ENCODE assay signal across 12 cellular contexts in genomic region chr7:67359900-67360299, GRCh38.
"Had no signal": no experiment of that assay in that cellular context is flagged by ENCODE, and none has a peak within 500 bp of the region (broad histone marks: within the 10 kb centered on the region; RNA-seq: fewer than 3 reads in every experiment).

No MANE protein-coding gene starts in this region.

- H3K4me1 ChIP-seq: testis had no signal

- H3K4me3 ChIP-seq: body of pancreas, esophagus muscularis mucosa, testis had no signal

- H3K27me3 Mint-ChIP-seq: activated B cell treated with CpG ODN at 0.5 μM for 24 hours; activated CD4-positive, alpha-beta T cell treated with anti-CD3 and anti-CD28 coated beads, Interleukin-2, amount 10 ng/mL, durations not matched to agents 7 days and 5 days; stimulated activated naive CD8-positive, alpha-beta T cell treated with anti-CD3 and anti-CD28 coated beads, Interleukin-15, amount 100 ng/mL, for 72 hours had no signal

- H3K36me3 ChIP-seq: esophagus muscularis mucosa had no signal

- H3K27me3 ChIP-seq: body of pancreas, esophagus muscularis mucosa, testis had no signal

- H3K4me1 Mint-ChIP-seq: activated B cell treated with CpG ODN at 0.5 μM for 24 hours; activated CD4-positive, alpha-beta T cell treated with anti-CD3 and anti-CD28 coated beads, Interleukin-2, amount 10 ng/mL, durations not matched to agents 7 days and 5 days; nephron; stimulated activated naive CD8-positive, alpha-beta T cell treated with anti-CD3 and anti-CD28 coated beads, Interleukin-15, amount 100 ng/mL, for 72 hours had no signal

- DNase-seq: activated B cell treated with CpG ODN at 0.5 μM for 24 hours; activated CD4-positive, alpha-beta T cell treated with anti-CD3 and anti-CD28 coated beads, Interleukin-2, amount 10 ng/mL, durations not matched to agents 7 days and 5 days; activated CD8-positive, alpha-beta memory T cell treated with anti-CD3 and anti-CD28 coated beads for 24 hours; activated naive CD4-positive, alpha-beta T cell treated with anti-CD3 and anti-CD28 coated beads, Interleukin-2, amount 50 U/mL, for 16 hours; stimulated activated CD4-positive, alpha-beta T cell treated with anti-CD3 and anti-CD28 coated beads, Interleukin-2, amount 100 ng/mL, for 48 hours; stimulated activated CD8-positive, alpha-beta memory T cell treated with anti-CD3 and anti-CD28 coated beads, Interleukin-4, amount 100 ng/mL, for 48 hours; stimulated activated naive CD8-positive, alpha-beta T cell treated with anti-CD3 and anti-CD28 coated beads, Interleukin-15, amount 100 ng/mL, for 72 hours; T1000; testis had no signal

- ATAC-seq: body of pancreas; stimulated activated naive CD8-positive, alpha-beta T cell treated with anti-CD3 and anti-CD28 coated beads, Interleukin-15, amount 100 ng/mL, for 72 hours had no signal

- H3K27ac ChIP-seq: body of pancreas, esophagus muscularis mucosa, testis had no signal

- H3K9me3 ChIP-seq: testis had no signal

- H3K27ac Mint-ChIP-seq: activated B cell treated with CpG ODN at 0.5 μM for 24 hours; activated CD4-positive, alpha-beta T cell treated with anti-CD3 and anti-CD28 coated beads, Interleukin-2, amount 10 ng/mL, durations not matched to agents 7 days and 5 days; nephron; stimulated activated naive CD8-positive, alpha-beta T cell treated with anti-CD3 and anti-CD28 coated beads, Interleukin-15, amount 100 ng/mL, for 72 hours had no signal

- H3K4me3 Mint-ChIP-seq: activated B cell treated with CpG ODN at 0.5 μM for 24 hours; activated CD4-positive, alpha-beta T cell treated with anti-CD3 and anti-CD28 coated beads, Interleukin-2, amount 10 ng/mL, durations not matched to agents 7 days and 5 days; nephron; stimulated activated naive CD8-positive, alpha-beta T cell treated with anti-CD3 and anti-CD28 coated beads, Interleukin-15, amount 100 ng/mL, for 72 hours had no signal
